26 cellular contexts compared by ENCODE assay signal in genomic region chr3:160498202-160498601, GRCh38. TPM values are rescaled to one million over a fixed set of nuclear protein-coding genes. Genes with fewer than 3 reads are reported as not detected.
DNase-seq lines count a peak whose midpoint lies in the region; ATAC-seq, FAIRE-seq and TF ChIP-seq lines count a peak whose summit lies in the region.
"Had no signal": no experiment of that assay in that cellular context is flagged by ENCODE, and none has a peak within 500 bp of the region (broad histone marks: within the 10 kb centered on the region; RNA-seq: fewer than 3 reads in every experiment).

No MANE protein-coding gene starts in this region.

- no peaks in the 10 kb centered on the region for H3K27me3 ChIP-seq in HepG2 (ENCODE audit: control insufficient read depth in 1 of 2, insufficient read depth in 2 of 2, low read length in 2 of 2)
- no peaks in the 10 kb centered on the region for H3K27me3 ChIP-seq in right lobe of liver
- no peaks in the 10 kb centered on the region for H3K27me3 ChIP-seq in Panc1 (ENCODE audit: control insufficient read depth, insufficient read depth, low read length)
- H3K27me3 ChIP-seq in ectodermal cell (ENCODE audit: control insufficient read depth, insufficient read depth, low read length, poor library complexity, severe bottlenecking) = no peaks in the 10 kb centered on the region
- H3K27me3 ChIP-seq: BLaER1 treated with 17β-estradiol and CSF1 and Interleukin-3, amounts not matched to agents 10 nM and 100 nM had no signal

- no peak for TF ChIP-seq RAD21 in HepG2 (CRISPR knock-in tag; IDR thresholded peaks at IDR 0.05)

- BruUV-seq in HepG2 (replicated peaks; lab: Mats Ljungman, UMichigan) (no TSS peak), Panc1 (replicated peaks; lab: Mats Ljungman, UMichigan) (no TSS peak)

- DNase-seq in HepG2 (ENCODE audit: low spot score) (no peak), right lobe of liver (no peak), Panc1 (ENCODE audit: low read depth, low spot score) (no peak), GM19238 (ENCODE audit: insufficient read length, low spot score) (no peak)
- DNase-seq: 8988T; ACHN; AML-193; CD4-positive, alpha-beta memory T cell; CD8-positive, alpha-beta memory T cell; COR-L47; DMS 273 treated with DMSO at 0.1 percent for 48 hours; DMS153; DMS53; DMS79; DND-41; EL; GDM1 had no signal

- CTCF ChIA-PET in HepG2 (lab: Yijun Ruan, JAX; ENCODE audit: low intra/inter-chr PET ratio, low total read pairs) (no interaction called here), Panc1 (lab: Charles Lee) (interaction anchor here (0.5 kb wide), 1 partner anchor 30 kb away, joined by 4 read pairs; no protein-coding TSS in a partner anchor)

- FAIRE-seq in HepG2 (lab: Jason Lieb, UNC) = no peak
- FAIRE-seq: A204.1, GM12878, GM12892, GM18507 had no signal

- in situ Hi-C loops in HepG2 (cut with HindIII; ENCODE audit: extremely low pct_ligation_motif_present, low pct_unique_long_range_greater_than_20kb) (no loop called here), Panc1 (cut with HindIII; ENCODE audit: low pct_unique_long_range_greater_than_20kb, low sequenced_read_pairs) (no loop called here)

- H3K4me1 ChIP-seq in HepG2 (ENCODE audit: insufficient read depth, low read length) = no peaks in the 10 kb centered on the region
- H3K4me1 ChIP-seq in right lobe of liver = no peaks in the 10 kb centered on the region
- H3K4me1 ChIP-seq in Panc1 (ENCODE audit: control insufficient read depth, insufficient read depth, low read length) = no peaks in the 10 kb centered on the region
- no peaks in the 10 kb centered on the region for H3K4me1 ChIP-seq in ectodermal cell (ENCODE audit: control insufficient read depth, insufficient read depth, low read length)
- H3K4me1 ChIP-seq: BLaER1 treated with 17β-estradiol and CSF1 and Interleukin-3, amounts not matched to agents 10 nM and 100 nM had no signal

- 100% methylated on average over 1 of the region's 1 CpG for WGBS in HepG2 (ENCODE audit: low lambda C conversion rate)
- WGBS in right lobe of liver (ENCODE audit: insufficient coverage, low coverage, low lambda C conversion rate, missing lambda C conversion rate) = 100% methylated on average over 1 of the region's 1 CpG
- 100% methylated on average over 1 of the region's 1 CpG for WGBS in ectodermal cell, 2 experiments

- no peaks in the 10 kb centered on the region for H3K79me2 ChIP-seq in HepG2 (ENCODE audit: insufficient read depth, low read length)

- H3K9ac ChIP-seq in HepG2 (ENCODE audit: insufficient read depth, low read depth, low read length) = no peak overlapping the region
- H3K9ac ChIP-seq: BLaER1 treated with 17β-estradiol and CSF1 and Interleukin-3, amounts not matched to agents 10 nM and 100 nM had no signal

- H3K9me3 ChIP-seq in HepG2 (ENCODE audit: low read length) (no peaks in the 10 kb centered on the region), right lobe of liver (no peaks in the 10 kb centered on the region), Panc1 (ENCODE audit: control insufficient read depth, insufficient read depth, low read depth, low read length) (no peaks in the 10 kb centered on the region), ectodermal cell (ENCODE audit: control insufficient read depth, low read length) (no peaks in the 10 kb centered on the region)
- H3K9me3 ChIP-seq: BLaER1 treated with 17β-estradiol and CSF1 and Interleukin-3, amounts not matched to agents 10 nM and 100 nM had no signal

- H3K36me3 ChIP-seq in HepG2 (replicated peaks in 1 of 2; ENCODE audit: control insufficient read depth in 1 of 2, insufficient read depth in 2 of 2, low read length in 2 of 2) (peaks cover 3 to 15% of the 10 kb centered on the region in 2 experiments; a peak in 4 of 5 replicates), right lobe of liver (peaks cover 0 to 21% (median 11%) of the 10 kb centered on the region in 4 donors), Panc1 (ENCODE audit: control insufficient read depth, insufficient read depth, low read length) (peaks cover 16% of the 10 kb centered on the region), ectodermal cell (ENCODE audit: control insufficient read depth, insufficient read depth, low read length) (peaks cover 9% of the 10 kb centered on the region)

- H3K4me3 ChIP-seq in HepG2 (replicated peaks in 1 of 3; ENCODE audit: insufficient read depth in 1 of 3, low read depth in 2 of 3, low read length in 3 of 3) (no peak overlapping the region), right lobe of liver (no peak overlapping the region), Panc1 (ENCODE audit: low read depth in 2 of 2, low read length in 2 of 2) (no peak overlapping the region), ectodermal cell (ENCODE audit: insufficient read depth, low read depth, low read length) (no peak overlapping the region)
- H3K4me3 ChIP-seq: BLaER1 treated with 17β-estradiol and CSF1 and Interleukin-3, amounts not matched to agents 10 nM and 100 nM; GM12878 had no signal

- POLR2A ChIA-PET in HepG2 (lab: Yijun Ruan, JAX) (no interaction called here), Panc1 (lab: Charles Lee) (interaction anchor here (0.5 to 0.8 kb wide), 2 partner anchors 9 to 366 kb away, joined by 3 read pairs; no protein-coding TSS in a partner anchor)

- H3K27ac ChIP-seq in HepG2 (ENCODE audit: extremely low read length, insufficient read depth, low read length) (no peak overlapping the region), right lobe of liver (no peak overlapping the region), Panc1 (ENCODE audit: low read length) (no peak overlapping the region), ectodermal cell (ENCODE audit: insufficient read depth, low read depth, low read length, poor library complexity, severe bottlenecking) (peak overlapping the region; percentile 13)
- H3K27ac ChIP-seq: BLaER1 treated with 17β-estradiol and CSF1 and Interleukin-3, amounts not matched to agents 10 nM and 100 nM; C4-2B had no signal

- TF ChIP-seq POLR2A in HepG2 (IDR thresholded peaks at IDR 0.05; ENCODE audit: insufficient read depth in 1 of 2, low read depth in 2 of 2, low read length in 2 of 2) = no peak
- no peak for TF ChIP-seq POLR2A in right lobe of liver (IDR thresholded peaks at IDR 0.05)

- intact Hi-C loops in HepG2 (cut with micrococcal nuclease; ENCODE audit: unreplicated experiment) = no loop called here
- intact Hi-C loops in right lobe of liver (cut with DNase I) = no loop called here
- intact Hi-C loops in Panc1 (cut with micrococcal nuclease; ENCODE audit: unreplicated experiment) = no loop called here

- no peak for TF ChIP-seq EP300 in HepG2 (IDR thresholded peaks at IDR 0.05; ENCODE audit: low read depth in 2 of 2, low read length in 2 of 2)
- TF ChIP-seq EP300 in HepG2 (CRISPR knock-in tag; IDR thresholded peaks at IDR 0.05; ENCODE audit: borderline replicate concordance) = no peak

- TF ChIP-seq CTCF in HepG2 (CRISPR knock-in tag; IDR thresholded peaks at IDR 0.05) (no peak), right lobe of liver (IDR thresholded peaks at IDR 0.05) (no peak), Panc1 (IDR thresholded peaks at IDR 0.05) (no peak)

- no peaks in the 10 kb centered on the region for H4K20me1 ChIP-seq in HepG2 (ENCODE audit: insufficient read depth, low read length)
- H4K20me1 ChIP-seq: BLaER1 treated with 17β-estradiol and CSF1 and Interleukin-3, amounts not matched to agents 10 nM and 100 nM had no signal

- no peak overlapping the region for H2AFZ ChIP-seq in HepG2 (ENCODE audit: low read length)

- H3K4me2 ChIP-seq in HepG2 (ENCODE audit: low read depth, low read length) = no peak overlapping the region
- H3K4me2 ChIP-seq: BLaER1 treated with 17β-estradiol and CSF1 and Interleukin-3, amounts not matched to agents 10 nM and 100 nM had no signal

- ATAC-seq in HepG2 (no peak), right lobe of liver (no peak), Panc1 (peak; percentile 47; the same call in 1 of the 2 replicates), GM19023 (IDR thresholded peaks at IDR 0.05; ENCODE audit: unreplicated experiment) (no peak)
- ATAC-seq: GM12878 had no signal

RNA-seq across cellular contexts. Expression of gene TRIM59, which starts 48.6 kb away (rescaled TPM):
- total RNA-seq in HepG2 (2016; rRNA removed; fragmentation: Illumina TruSeq; extraction: Trizol) (3.2 and 4.1 TPM in 2 replicates), right lobe of liver (under 1 TPM; 0.07 to 0.56 (median 0.31) TPM), Panc1 (2021; ENCODE audit: unreplicated experiment) (27.9 TPM)
- 0.62 and 0.91 TPM in 2 replicates for total RNA-seq in HepG2 (2016; cell fraction: cytosol; rRNA removed; fragmentation: Illumina TruSeq; extraction: Trizol; ENCODE audit: low read depth)
- 2.5 and 4.0 TPM in 2 replicates for total RNA-seq in HepG2 (2016; cell fraction: insoluble cytoplasmic fraction; rRNA removed; fragmentation: Illumina TruSeq; extraction: Trizol)
- 2.5 and 2.9 TPM in 2 replicates for total RNA-seq in HepG2 (2016; cell fraction: membrane; rRNA removed; fragmentation: Illumina TruSeq; extraction: Trizol)
- total RNA-seq in HepG2 (2016; cell fraction: nucleus; rRNA removed; fragmentation: Illumina TruSeq; extraction: Trizol) = 2.6 TPM in 2 replicates
- polyA plus RNA-seq in HepG2 (2011; rRNA removed) = 0.91 and 1.3 TPM in 2 replicates
- 0.40 and 0.79 TPM in 2 replicates for polyA plus RNA-seq in HepG2 (2011; cell fraction: cytosol; rRNA removed)
- polyA plus RNA-seq in HepG2 (2011; cell fraction: nucleus; rRNA removed) = 0.48 and 0.62 TPM in 2 replicates
- 0.97 and 1.5 TPM in 2 replicates for polyA plus RNA-seq in HepG2 (2012)
- polyA plus RNA-seq in HepG2 (2016; cell fraction: cytosol; fragmentation: Illumina TruSeq; extraction: Trizol; ENCODE audit: low read depth) = 0.18 and 0.19 TPM in 2 replicates
- polyA plus RNA-seq in HepG2 (2016; cell fraction: insoluble cytoplasmic fraction; fragmentation: Illumina TruSeq; extraction: Trizol; ENCODE audit: low read depth) = 1.6 TPM in 2 replicates
- 0.60 and 0.63 TPM in 2 replicates for polyA plus RNA-seq in HepG2 (2016; cell fraction: membrane; fragmentation: Illumina TruSeq; extraction: Trizol; ENCODE audit: low read depth)
- polyA plus RNA-seq in HepG2 (2016; cell fraction: nucleus; fragmentation: Illumina TruSeq; extraction: Trizol; ENCODE audit: insufficient read depth, low read depth) = 2.7 and 2.9 TPM in 2 replicates
- 0.92 and 2.9 TPM in 2 replicates for polyA minus RNA-seq in HepG2 (2011; rRNA and poly(A)+ RNA removed; ENCODE audit: low replicate concordance)
- 1.6 TPM in 2 replicates for polyA minus RNA-seq in HepG2 (2011; cell fraction: cytosol; rRNA and poly(A)+ RNA removed)
- 2.1 and 3.1 TPM in 2 replicates for polyA minus RNA-seq in HepG2 (2011; cell fraction: nucleus; rRNA and poly(A)+ RNA removed)
- polyA plus RNA-seq in Panc1 (2012; ENCODE audit: insufficient read length) = 9.2 TPM
- polyA plus RNA-seq in ectodermal cell (2013, experiment 1 of 4) = 46.1 TPM
- polyA plus RNA-seq in ectodermal cell (2013, experiment 2 of 4) = 47.6 TPM
- 51.0 TPM for polyA plus RNA-seq in ectodermal cell (2013, experiment 3 of 4)
- polyA plus RNA-seq in ectodermal cell (2013, experiment 4 of 4) = 51.9 TPM
- total RNA-seq: G401 had no signal
